Comparison of ENCODE assay signal across 21 cellular contexts in the genomic region with DNA sequence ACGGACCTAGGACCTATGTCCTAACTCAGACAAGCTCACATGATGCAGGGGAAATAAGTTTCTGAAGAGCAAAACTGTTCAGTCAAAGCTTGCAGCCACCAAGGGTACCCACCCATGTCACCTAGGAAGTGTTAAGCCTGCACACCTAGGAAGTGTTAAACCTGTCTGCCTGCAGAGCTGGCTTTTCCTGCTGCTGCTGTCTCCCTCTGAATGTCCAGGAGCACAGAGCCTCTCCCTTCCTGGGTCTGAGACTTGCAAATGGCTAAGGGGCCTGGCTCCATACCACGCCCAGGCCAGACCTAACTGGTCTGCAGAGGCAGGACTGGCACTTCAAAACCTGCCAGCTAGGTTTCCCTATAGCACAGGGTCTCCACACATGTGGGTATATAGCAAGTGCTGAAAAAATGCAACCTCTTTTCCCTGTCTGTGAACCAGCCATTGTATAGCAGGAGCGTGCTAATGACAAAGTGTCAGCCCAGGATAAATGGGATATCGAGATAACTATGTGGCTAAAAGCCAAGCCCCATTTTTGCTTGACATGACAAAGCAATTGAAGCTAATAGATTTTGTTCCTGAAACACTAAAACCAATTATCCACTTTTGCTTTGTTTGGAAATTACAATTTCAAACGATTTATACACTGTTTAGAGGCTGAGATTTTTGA. TPM values are rescaled to one million over a fixed set of nuclear protein-coding genes. Genes with fewer than 3 reads are reported as not detected.
DNase-seq lines count a peak whose midpoint lies in the region; TF ChIP-seq lines count a peak whose summit lies in the region.
"Had no signal": no experiment of that assay in that cellular context is flagged by ENCODE, and none has a peak within 500 bp of the region (broad histone marks: within the 10 kb centered on the region; RNA-seq: fewer than 3 reads in every experiment).

No MANE protein-coding gene starts in this region.

- H3K27me3 Mint-ChIP-seq in activated CD4-positive, alpha-beta memory T cell treated with anti-CD3 and anti-CD28 coated beads for 36 hours = peaks cover 8% of the 10 kb centered on the region
- peaks cover 2% of the 10 kb centered on the region for H3K27me3 Mint-ChIP-seq in activated CD4-positive, alpha-beta memory T cell treated with anti-CD3 and anti-CD28 coated beads, Interleukin-2, amount 10 ng/mL, durations not matched to agents 7 days and 5 days

- CTCF ChIA-PET in activated CD4-positive, alpha-beta memory T cell treated with anti-CD3 and anti-CD28 coated beads for 36 hours (lab: Charles Lee) = interaction anchor here (0.6 to 1.1 kb wide), 3 partner anchors 17 to 331 kb away, joined by 3 to 4 read pairs (median 4); no protein-coding TSS in a partner anchor
- CTCF ChIA-PET in activated CD4-positive, alpha-beta memory T cell treated with anti-CD3 and anti-CD28 coated beads, Interleukin-2, amount 10 ng/mL, durations not matched to agents 7 days and 5 days (lab: Charles Lee) = interaction anchor here (0.7 kb wide), 1 partner anchor 8 kb away, joined by 3 read pairs; no protein-coding TSS in a partner anchor

- POLR2A ChIA-PET in activated CD4-positive, alpha-beta memory T cell treated with anti-CD3 and anti-CD28 coated beads for 36 hours (lab: Charles Lee) = no interaction called here
- POLR2A ChIA-PET in activated CD4-positive, alpha-beta memory T cell treated with anti-CD3 and anti-CD28 coated beads, Interleukin-2, amount 10 ng/mL, durations not matched to agents 7 days and 5 days (lab: Charles Lee) = no interaction called here

- no peak for TF ChIP-seq POLR2A in suprapubic skin (IDR thresholded peaks at IDR 0.05)

- peaks cover 10% of the 10 kb centered on the region for H3K27me3 ChIP-seq in suprapubic skin
- H3K27me3 ChIP-seq: BLaER1 treated with 17β-estradiol and CSF1 and Interleukin-3, amounts not matched to agents 10 nM and 100 nM had no signal

- H3K27ac Mint-ChIP-seq in activated CD4-positive, alpha-beta memory T cell treated with anti-CD3 and anti-CD28 coated beads for 36 hours = no peak overlapping the region
- no peak overlapping the region for H3K27ac Mint-ChIP-seq in activated CD4-positive, alpha-beta memory T cell treated with anti-CD3 and anti-CD28 coated beads, Interleukin-2, amount 10 ng/mL, durations not matched to agents 7 days and 5 days
- H3K27ac Mint-ChIP-seq: CD8-positive, alpha-beta T cell had no signal

- peak; percentile 3 for DNase-seq in activated CD4-positive, alpha-beta memory T cell treated with anti-CD3 and anti-CD28 coated beads for 36 hours
- DNase-seq in activated CD4-positive, alpha-beta memory T cell treated with anti-CD3 and anti-CD28 coated beads, Interleukin-2, amount 10 ng/mL, durations not matched to agents 7 days and 5 days = no peak
- DNase-seq in NCI-H1105 treated with DMSO at 0.1 percent for 48 hours (lab: John Stamatoyannopoulos, UW) (peak; percentile 72), islet precursor cell (peak; percentile 58), suprapubic skin (ENCODE audit: low spot score in 2 of 2) (peak; percentile 9 to 43), iPS-NIHi7 (ENCODE audit: extremely low spot score) (no peak), kidney glomerular epithelial cell (lab: John Stamatoyannopoulos, UW) (no peak)
- DNase-seq: CD8-positive, alpha-beta T cell; DMS53; EL; KG1; MV-4-11; NCI-H1417 treated with DMSO at 0.1 percent for 48 hours; NCI-H187 treated with DMSO at 0.1 percent for 48 hours; NCI-H2227 treated with DMSO at 0.1 percent for 48 hours; NCI-H510A treated with DMSO at 0.1 percent for 48 hours had no signal

- intact Hi-C loops in activated CD4-positive, alpha-beta memory T cell treated with anti-CD3 and anti-CD28 coated beads for 36 hours (cut with micrococcal nuclease) = no loop called here

- TF ChIP-seq EP300 in suprapubic skin (IDR thresholded peaks at IDR 0.05) = no peak

- peaks cover 7% of the 10 kb centered on the region for H3K4me1 ChIP-seq in suprapubic skin
- H3K4me1 ChIP-seq: A549; BLaER1 treated with 17β-estradiol and CSF1 and Interleukin-3, amounts not matched to agents 10 nM and 100 nM had no signal

- 54% methylated on average over 5 of the region's 5 CpGs for WGBS in suprapubic skin

- H3K9me3 ChIP-seq in suprapubic skin = no peaks in the 10 kb centered on the region
- H3K9me3 ChIP-seq: A549; BLaER1 treated with 17β-estradiol and CSF1 and Interleukin-3, amounts not matched to agents 10 nM and 100 nM had no signal

- no peaks in the 10 kb centered on the region for H3K36me3 ChIP-seq in suprapubic skin
- H3K36me3 ChIP-seq: BLaER1 treated with 17β-estradiol and CSF1 and Interleukin-3, amounts not matched to agents 10 nM and 100 nM had no signal

- H3K4me3 Mint-ChIP-seq in activated CD4-positive, alpha-beta memory T cell treated with anti-CD3 and anti-CD28 coated beads for 36 hours = no peak overlapping the region
- H3K4me3 Mint-ChIP-seq in activated CD4-positive, alpha-beta memory T cell treated with anti-CD3 and anti-CD28 coated beads, Interleukin-2, amount 10 ng/mL, durations not matched to agents 7 days and 5 days = no peak overlapping the region
- H3K4me3 Mint-ChIP-seq: CD8-positive, alpha-beta T cell had no signal

- H3K9me3 Mint-ChIP-seq in activated CD4-positive, alpha-beta memory T cell treated with anti-CD3 and anti-CD28 coated beads for 36 hours = no peaks in the 10 kb centered on the region
- peaks cover 8% of the 10 kb centered on the region for H3K9me3 Mint-ChIP-seq in activated CD4-positive, alpha-beta memory T cell treated with anti-CD3 and anti-CD28 coated beads, Interleukin-2, amount 10 ng/mL, durations not matched to agents 7 days and 5 days
- H3K9me3 Mint-ChIP-seq: CD8-positive, alpha-beta T cell had no signal

- no peak for TF ChIP-seq CTCF in suprapubic skin (IDR thresholded peaks at IDR 0.05)

- H3K4me3 ChIP-seq in suprapubic skin = no peak overlapping the region
- H3K4me3 ChIP-seq: A549; BLaER1 treated with 17β-estradiol and CSF1 and Interleukin-3, amounts not matched to agents 10 nM and 100 nM; GM12878 had no signal

- no peaks in the 10 kb centered on the region for H3K4me1 Mint-ChIP-seq in activated CD4-positive, alpha-beta memory T cell treated with anti-CD3 and anti-CD28 coated beads for 36 hours (ENCODE audit: low read depth)
- H3K4me1 Mint-ChIP-seq in activated CD4-positive, alpha-beta memory T cell treated with anti-CD3 and anti-CD28 coated beads, Interleukin-2, amount 10 ng/mL, durations not matched to agents 7 days and 5 days = no peaks in the 10 kb centered on the region

- H3K27ac ChIP-seq in suprapubic skin = no peak overlapping the region
- H3K27ac ChIP-seq: A549; BLaER1 treated with 17β-estradiol and CSF1 and Interleukin-3, amounts not matched to agents 10 nM and 100 nM had no signal

- no peaks in the 10 kb centered on the region for H3K36me3 Mint-ChIP-seq in activated CD4-positive, alpha-beta memory T cell treated with anti-CD3 and anti-CD28 coated beads for 36 hours
- H3K36me3 Mint-ChIP-seq in activated CD4-positive, alpha-beta memory T cell treated with anti-CD3 and anti-CD28 coated beads, Interleukin-2, amount 10 ng/mL, durations not matched to agents 7 days and 5 days (ENCODE audit: low read depth) = no peaks in the 10 kb centered on the region
- H3K36me3 Mint-ChIP-seq: CD8-positive, alpha-beta T cell had no signal

RNA-seq across cellular contexts. Expression of a gene that starts 1.5 kb away (rescaled TPM):
- not detected for total RNA-seq in activated CD4-positive, alpha-beta memory T cell treated with anti-CD3 and anti-CD28 coated beads for 36 hours
- total RNA-seq in activated CD4-positive, alpha-beta memory T cell treated with anti-CD3 and anti-CD28 coated beads, Interleukin-2, amount 10 ng/mL, durations not matched to agents 7 days and 5 days = not detected
- total RNA-seq in suprapubic skin = not detected
- total RNA-seq: CD8-positive, alpha-beta T cell; GM12878; H1; SK-MEL-5 had no signal

RNA-seq across cellular contexts. Expression of a gene that starts 23.8 kb away (rescaled TPM):
- under 1 TPM; 0.50 to 0.56 TPM for total RNA-seq in activated CD4-positive, alpha-beta memory T cell treated with anti-CD3 and anti-CD28 coated beads for 36 hours
- not detected for total RNA-seq in activated CD4-positive, alpha-beta memory T cell treated with anti-CD3 and anti-CD28 coated beads, Interleukin-2, amount 10 ng/mL, durations not matched to agents 7 days and 5 days
- 1 to 10 TPM in 2 of 4 donors, not detected in 2; 1.3 to 1.4 TPM for total RNA-seq in suprapubic skin
- total RNA-seq: GM12878, SK-MEL-5 had no signal

RNA-seq across cellular contexts. Expression of a gene that starts 24.4 kb away (rescaled TPM):
- total RNA-seq in activated CD4-positive, alpha-beta memory T cell treated with anti-CD3 and anti-CD28 coated beads for 36 hours = not detected
- total RNA-seq in activated CD4-positive, alpha-beta memory T cell treated with anti-CD3 and anti-CD28 coated beads, Interleukin-2, amount 10 ng/mL, durations not matched to agents 7 days and 5 days = not detected
- total RNA-seq in suprapubic skin = not detected
- total RNA-seq: CD8-positive, alpha-beta T cell; GM12878; H1; SK-MEL-5 had no signal

Comparison
In these comparisons a context has a peak if more than half of its experiments do, and no peak if none do; other contexts are left out.
1. DNase-seq: peak in activated CD4-positive, alpha-beta memory T cell treated with anti-CD3 and anti-CD28 coated beads for 36 hours (single experiment), NCI-H1105 treated with DMSO at 0.1 percent for 48 hours (single experiment), islet precursor cell (single experiment) and suprapubic skin (2 of 2); none in activated CD4-positive, alpha-beta memory T cell treated with anti-CD3 and anti-CD28 coated beads, Interleukin-2, amount 10 ng/mL, durations not matched to agents 7 days and 5 days (single experiment), iPS-NIHi7 (single experiment) and kidney glomerular epithelial cell (single experiment).